8 cellular contexts compared by ENCODE assay signal in genomic region chr19:11293468-11294389, GRCh38. TPM values are rescaled to one million over a fixed set of nuclear protein-coding genes. Genes with fewer than 3 reads are reported as not detected.
A peak's percentile ranks its signal among the peaks of the same experiment; 100 is the strongest.
DNase-seq lines count a peak whose midpoint lies in the region; ATAC-seq and TF ChIP-seq lines count a peak whose summit lies in the region.

No MANE protein-coding gene starts in this region.

- no peaks in the 10 kb centered on the region for H3K36me3 Mint-ChIP-seq in activated CD8-positive, alpha-beta memory T cell treated with anti-CD3 and anti-CD28 coated beads, Interleukin-2, amount 10 ng/mL, durations not matched to agents 7 days and 5 days
- H3K36me3 Mint-ChIP-seq in endothelial cell (ENCODE audit: low read depth, unreplicated experiment) (no peaks in the 10 kb centered on the region), mesothelial cell of epicardium (no peaks in the 10 kb centered on the region)

- peak overlapping the region; percentile 54 for H3K9ac ChIP-seq in NT2/D1 (ENCODE audit: insufficient read length, low read depth)

- H3K9me3 Mint-ChIP-seq in activated CD8-positive, alpha-beta memory T cell treated with anti-CD3 and anti-CD28 coated beads, Interleukin-2, amount 10 ng/mL, durations not matched to agents 7 days and 5 days (ENCODE audit: low read depth) = no peaks in the 10 kb centered on the region
- H3K9me3 Mint-ChIP-seq in endothelial cell (ENCODE audit: unreplicated experiment) (no peaks in the 10 kb centered on the region), mesothelial cell of epicardium (no peaks in the 10 kb centered on the region)

- H3K4me3 ChIP-seq in NT2/D1 (ENCODE audit: insufficient read length, low read depth) = peak overlapping the region; percentile 2

- no peaks in the 10 kb centered on the region for H3K36me3 ChIP-seq in NT2/D1 (ENCODE audit: insufficient read depth, insufficient read length, low read length)

- TF ChIP-seq CTCF in endothelial cell (IDR thresholded peaks at IDR 0.05; ENCODE audit: unreplicated experiment) (peak; percentile 91), mesothelial cell of epicardium (IDR thresholded peaks at IDR 0.05; ENCODE audit: unreplicated experiment) (peak; percentile 94)

- peaks cover 57% of the 10 kb centered on the region for H3K27me3 Mint-ChIP-seq in activated CD8-positive, alpha-beta memory T cell treated with anti-CD3 and anti-CD28 coated beads, Interleukin-2, amount 10 ng/mL, durations not matched to agents 7 days and 5 days
- H3K27me3 Mint-ChIP-seq in endothelial cell (ENCODE audit: unreplicated experiment) = peaks cover 6% of the 10 kb centered on the region
- H3K27me3 Mint-ChIP-seq in mesothelial cell of epicardium (ENCODE audit: low read depth) = peaks cover 1% of the 10 kb centered on the region

- no peaks in the 10 kb centered on the region for H3K27me3 ChIP-seq in NT2/D1 (ENCODE audit: insufficient read depth, insufficient read length)

- H3K4me1 Mint-ChIP-seq in activated CD8-positive, alpha-beta memory T cell treated with anti-CD3 and anti-CD28 coated beads, Interleukin-2, amount 10 ng/mL, durations not matched to agents 7 days and 5 days = peaks cover 5% of the 10 kb centered on the region
- H3K4me1 Mint-ChIP-seq in endothelial cell (ENCODE audit: unreplicated experiment) (peaks cover 7% of the 10 kb centered on the region), mesothelial cell of epicardium (peaks cover 9% of the 10 kb centered on the region)

- peak; percentile 97 for ATAC-seq in activated CD8-positive, alpha-beta memory T cell treated with anti-CD3 and anti-CD28 coated beads, Interleukin-2, amount 10 ng/mL, durations not matched to agents 7 days and 5 days
- no peak for ATAC-seq in HG02884 (IDR thresholded peaks at IDR 0.05; ENCODE audit: unreplicated experiment)

- H3K27ac Mint-ChIP-seq in activated CD8-positive, alpha-beta memory T cell treated with anti-CD3 and anti-CD28 coated beads, Interleukin-2, amount 10 ng/mL, durations not matched to agents 7 days and 5 days = no peak overlapping the region
- peak overlapping the region; percentile 64 for H3K27ac Mint-ChIP-seq in endothelial cell (ENCODE audit: unreplicated experiment)
- H3K27ac Mint-ChIP-seq in mesothelial cell of epicardium = peak overlapping the region; percentile 90

- peaks cover 5% of the 10 kb centered on the region for H3K4me1 ChIP-seq in NT2/D1 (ENCODE audit: insufficient read depth, insufficient read length)

- peak overlapping the region; percentile 43 for H3K4me3 Mint-ChIP-seq in activated CD8-positive, alpha-beta memory T cell treated with anti-CD3 and anti-CD28 coated beads, Interleukin-2, amount 10 ng/mL, durations not matched to agents 7 days and 5 days
- H3K4me3 Mint-ChIP-seq in endothelial cell (ENCODE audit: unreplicated experiment) (no peak overlapping the region), mesothelial cell of epicardium (peak overlapping the region; percentile 51)

- CTCF ChIA-PET in activated CD8-positive, alpha-beta memory T cell treated with anti-CD3 and anti-CD28 coated beads, Interleukin-2, amount 10 ng/mL, durations not matched to agents 7 days and 5 days (lab: Charles Lee) = interaction anchor here (0.6 to 2.6 kb wide), 21 partner anchors 11 to 353 kb away, joined by 3 to 15 read pairs (median 4); partner anchors contain the start of genes CCDC159, EPOR, SWSAP1 and TMEM205

- DNase-seq in EH (ENCODE audit: low read depth) = peak; percentile 93
- DNase-seq in HUDEP-2 (lab: John Stamatoyannopoulos, UW; ENCODE audit: unreplicated experiment in 76 of 76) = peak in 74 of 76 experiments; percentile 18 to 91 (median 74)
- DNase-seq in NT2/D1 (ENCODE audit: low read depth, low spot score) = peak; percentile 93
- DNase-seq in activated CD8-positive, alpha-beta memory T cell treated with anti-CD3 and anti-CD28 coated beads, Interleukin-2, amount 10 ng/mL, durations not matched to agents 7 days and 5 days = peak; percentile 82
- DNase-seq in endothelial cell (ENCODE audit: low spot score) = peak; percentile 100
- peak; percentile 87 to 96 for DNase-seq in mesothelial cell of epicardium (ENCODE audit: low spot score in 2 of 2, unreplicated experiment in 2 of 2)
- DNase-seq in stimulated activated CD8-positive, alpha-beta memory T cell treated with anti-CD3 and anti-CD28 coated beads, Interleukin-15, amount 100 ng/mL, for 24 hours (ENCODE audit: low read depth) = peak; percentile 69

- H3K9me3 ChIP-seq in NT2/D1 (ENCODE audit: insufficient read depth, low read length) = no peaks in the 10 kb centered on the region

RNA-seq across cellular contexts. Expression of gene TSPAN16, which starts 2.2 kb away (rescaled TPM):
- total RNA-seq in activated CD8-positive, alpha-beta memory T cell treated with anti-CD3 and anti-CD28 coated beads, Interleukin-2, amount 10 ng/mL, durations not matched to agents 7 days and 5 days = not detected
- total RNA-seq in endothelial cell (ENCODE audit: unreplicated experiment) (not detected), mesothelial cell of epicardium (not detected in 3 replicates)

RNA-seq across cellular contexts. Expression of gene DOCK6, which starts 31.4 kb away (rescaled TPM):
- under 1 TPM; 0.58 to 0.70 TPM for total RNA-seq in activated CD8-positive, alpha-beta memory T cell treated with anti-CD3 and anti-CD28 coated beads, Interleukin-2, amount 10 ng/mL, durations not matched to agents 7 days and 5 days
- total RNA-seq in endothelial cell (ENCODE audit: unreplicated experiment) = 411 TPM
- 64.0 to 66.4 TPM (median 65.1 TPM) in 3 replicates for total RNA-seq in mesothelial cell of epicardium

RNA-seq across cellular contexts. Expression of gene RAB3D, which starts 45.7 kb away (rescaled TPM):
- 1 to 10 TPM; 3.6 to 5.1 TPM for total RNA-seq in activated CD8-positive, alpha-beta memory T cell treated with anti-CD3 and anti-CD28 coated beads, Interleukin-2, amount 10 ng/mL, durations not matched to agents 7 days and 5 days
- 76.0 TPM for total RNA-seq in endothelial cell (ENCODE audit: unreplicated experiment)
- total RNA-seq in mesothelial cell of epicardium = 26.3 to 28.4 TPM (median 27.3 TPM) in 3 replicates

RNA-seq across cellular contexts. Expression of gene TMEM205, which starts 52.3 kb away (rescaled TPM):
- total RNA-seq in activated CD8-positive, alpha-beta memory T cell treated with anti-CD3 and anti-CD28 coated beads, Interleukin-2, amount 10 ng/mL, durations not matched to agents 7 days and 5 days = 10 to 100 TPM; 25.1 to 28.1 TPM
- total RNA-seq in endothelial cell (ENCODE audit: unreplicated experiment) (68.9 TPM), mesothelial cell of epicardium (56.8 to 61.4 TPM (median 57.2 TPM) in 3 replicates)

RNA-seq across cellular contexts. Expression of gene CCDC159, which starts 52.6 kb away (rescaled TPM):
- 10 to 100 TPM; 13.0 to 16.1 TPM for total RNA-seq in activated CD8-positive, alpha-beta memory T cell treated with anti-CD3 and anti-CD28 coated beads, Interleukin-2, amount 10 ng/mL, durations not matched to agents 7 days and 5 days
- total RNA-seq in endothelial cell (ENCODE audit: unreplicated experiment) (22.3 TPM), mesothelial cell of epicardium (29.6 to 34.9 TPM (median 34.2 TPM) in 3 replicates)

Comparison
In these comparisons a context has a peak if more than half of its experiments do, and no peak if none do; other contexts are left out.
1. RNA of gene DOCK6, which starts 31.4 kb away (total RNA-seq): 411 TPM in endothelial cell (single experiment) and 64.0 to 66.4 TPM in mesothelial cell of epicardium; 0.58 to 0.70 TPM in activated CD8-positive, alpha-beta memory T cell treated with anti-CD3 and anti-CD28 coated beads, Interleukin-2, amount 10 ng/mL, durations not matched to agents 7 days and 5 days; every median in the first group is over 10 times any median in the second.
2. Peak in every context shown above with its lines, with median percentiles within 50 percentile points of each other: DNase-seq.